8 cellular contexts compared by ENCODE assay signal in genomic region chr14:92793709-92794546, GRCh38. TPM values are rescaled to one million over a fixed set of nuclear protein-coding genes. Genes with fewer than 3 reads are reported as not detected.
DNase-seq lines count a peak whose midpoint lies in the region; ATAC-seq and TF ChIP-seq lines count a peak whose summit lies in the region.

A gene with protein sequence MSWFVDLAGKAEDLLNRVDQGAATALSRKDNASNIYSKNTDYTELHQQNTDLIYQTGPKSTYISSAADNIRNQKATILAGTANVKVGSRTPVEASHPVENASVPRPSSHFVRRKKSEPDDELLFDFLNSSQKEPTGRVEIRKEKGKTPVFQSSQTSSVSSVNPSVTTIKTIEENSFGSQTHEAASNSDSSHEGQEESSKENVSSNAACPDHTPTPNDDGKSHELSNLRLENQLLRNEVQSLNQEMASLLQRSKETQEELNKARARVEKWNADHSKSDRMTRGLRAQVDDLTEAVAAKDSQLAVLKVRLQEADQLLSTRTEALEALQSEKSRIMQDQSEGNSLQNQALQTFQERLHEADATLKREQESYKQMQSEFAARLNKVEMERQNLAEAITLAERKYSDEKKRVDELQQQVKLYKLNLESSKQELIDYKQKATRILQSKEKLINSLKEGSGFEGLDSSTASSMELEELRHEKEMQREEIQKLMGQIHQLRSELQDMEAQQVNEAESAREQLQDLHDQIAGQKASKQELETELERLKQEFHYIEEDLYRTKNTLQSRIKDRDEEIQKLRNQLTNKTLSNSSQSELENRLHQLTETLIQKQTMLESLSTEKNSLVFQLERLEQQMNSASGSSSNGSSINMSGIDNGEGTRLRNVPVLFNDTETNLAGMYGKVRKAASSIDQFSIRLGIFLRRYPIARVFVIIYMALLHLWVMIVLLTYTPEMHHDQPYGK (plus strand): TSS chr14:92794305. CDS start chr14:92797438, 3,133 bp downstream.

- peak within 1 kb of the TSS; percentile 82 to 90 for H3K27ac ChIP-seq in prostate gland
- H3K27ac ChIP-seq in urinary bladder (ENCODE audit: low read depth), result peak within 1 kb of the TSS; percentile 91

- peak; percentile 75 for ATAC-seq in GM18499 (IDR thresholded peaks at IDR 0.05; ENCODE audit: insufficient read depth, unreplicated experiment)
- ATAC-seq in HG02943 (IDR thresholded peaks at IDR 0.05; ENCODE audit: low read depth, unreplicated experiment), result peak; percentile 91
- ATAC-seq in left ventricle myocardium superior, result peak; percentile 99

- peak within 1 kb of the TSS; percentile 64 to 87 for H3K4me3 ChIP-seq in prostate gland
- peak within 1 kb of the TSS; percentile 72 for H3K4me3 ChIP-seq in urinary bladder (ENCODE audit: low read depth, low read length)

- peak in 3 of 4 experiments; percentile 27 to 73 (median 58) for TF ChIP-seq CTCF in prostate gland (IDR thresholded peaks at IDR 0.05)

- DNase-seq in NCI-H187 treated with DMSO at 0.1 percent for 48 hours (lab: John Stamatoyannopoulos, UW) (peak; percentile 69), anterior cingulate cortex (lab: John Stamatoyannopoulos, UW) (peak; percentile 79 to 99 (median 98)), left ventricle myocardium superior (peak; percentile 99), prostate gland (ENCODE audit: low spot score) (peak; percentile 98)

- no peaks in the 10 kb centered on the region for H3K36me3 ChIP-seq in prostate gland
- H3K36me3 ChIP-seq in urinary bladder (ENCODE audit: insufficient read depth), result peaks cover 3% of the 10 kb centered on the region

- intact Hi-C loops in T-helper 2 cell treated with Interferon-gamma antibody and Interleukin-4, amounts not matched to agents 100 ng/mL and 5 ng/mL, for 36 hours (cut with micrococcal nuclease), result loop anchor here (1.0 to 10.0 kb wide), 5 partner anchors 209 to 749 kb away; partner anchors contain the start of genes CPSF2, LYSET, MOAP1 and NDUFB1
- intact Hi-C loops in left ventricle myocardium superior (cut with micrococcal nuclease) (no loop called here), prostate gland (cut with DNase I) (loop anchor here (5.0 kb wide), 1 partner anchor 47 kb away; the partner anchor contains the start of gene LGMN)

- H3K27me3 ChIP-seq in prostate gland (replicated peaks; ENCODE audit: insufficient read depth), result no peaks in the 10 kb centered on the region

- H3K9me3 ChIP-seq in prostate gland, result no peaks in the 10 kb centered on the region

- TF ChIP-seq POLR2A in prostate gland (IDR thresholded peaks at IDR 0.05), result peak; percentile 84

- H3K4me1 ChIP-seq in prostate gland (replicated peaks) (no peaks in the 10 kb centered on the region), urinary bladder (ENCODE audit: insufficient read depth) (no peaks in the 10 kb centered on the region)

- under 1% methylated on average over 70 of the region's 71 CpGs for WGBS in prostate gland
- WGBS in urinary bladder, result under 1% methylated on average over 71 of the region's 71 CpGs

RNA-seq across cellular contexts. Expression of the gene that starts here (rescaled TPM):
- total RNA-seq in T-helper 2 cell treated with Interferon-gamma antibody and Interleukin-4, amounts not matched to agents 100 ng/mL and 5 ng/mL, for 36 hours, result 18.2 and 19.9 TPM in 2 replicates
- total RNA-seq in left ventricle myocardium superior, result 19.5 TPM
- 10 to 100 TPM; 63.5 to 69.5 TPM for total RNA-seq in prostate gland
- 44.7 TPM for total RNA-seq in urinary bladder
- polyA plus RNA-seq in urinary bladder, result 26.1 TPM

Comparison
In these comparisons a context has a peak if more than half of its experiments do, and no peak if none do; other contexts are left out.
1. Peak in every context shown above with its lines: DNase-seq, ATAC-seq, H3K4me3 ChIP-seq and H3K27ac ChIP-seq.